2 cellular contexts compared by ENCODE assay signal in the genomic region with DNA sequence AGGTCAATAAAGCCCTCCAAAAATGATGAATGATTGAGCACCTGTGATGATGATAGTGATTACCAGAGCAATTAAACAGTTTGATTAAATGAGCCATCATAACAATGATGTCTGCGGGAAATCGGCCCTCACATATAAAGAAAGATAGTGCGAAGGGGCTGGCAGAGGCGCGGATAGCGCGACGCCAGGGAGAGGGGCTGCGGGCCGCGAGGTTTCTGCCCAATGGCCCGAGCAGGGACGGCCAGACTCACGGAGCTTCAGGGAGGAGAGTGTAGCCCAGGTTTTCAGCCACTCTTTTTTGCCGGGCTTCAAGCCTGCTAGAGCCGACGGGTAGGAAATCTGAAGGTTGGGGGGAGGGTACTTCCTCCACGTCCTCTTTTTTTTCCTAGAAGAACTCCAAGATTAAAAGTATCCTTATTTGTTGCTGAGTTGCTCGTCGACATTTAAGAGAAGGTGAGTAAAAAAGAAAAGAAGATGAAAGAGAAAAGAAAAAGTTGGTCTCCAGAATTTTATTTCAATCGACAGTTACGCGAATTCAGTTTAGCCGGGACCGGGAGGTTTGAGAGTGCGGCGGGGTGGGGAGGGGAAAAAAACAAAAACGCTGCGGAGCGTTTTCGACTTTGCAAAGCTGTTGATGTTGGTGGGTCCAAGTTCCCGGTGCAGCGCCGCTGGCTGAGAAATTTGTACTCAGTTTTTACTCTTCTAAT.
TF ChIP-seq lines count a peak whose summit lies in the region.

No MANE protein-coding gene starts in this region.

TF ChIP-seq in A549, 52 proteins besides CTCF, POLR2A, EP300 and RAD21:
- TF ChIP-seq CBX8 (IDR thresholded peaks at IDR 0.05) (no peak), BHLHE40 (IDR thresholded peaks at IDR 0.05; ENCODE audit: low read depth, low read length) (no peak)
- TF ChIP-seq, protein P1, sequence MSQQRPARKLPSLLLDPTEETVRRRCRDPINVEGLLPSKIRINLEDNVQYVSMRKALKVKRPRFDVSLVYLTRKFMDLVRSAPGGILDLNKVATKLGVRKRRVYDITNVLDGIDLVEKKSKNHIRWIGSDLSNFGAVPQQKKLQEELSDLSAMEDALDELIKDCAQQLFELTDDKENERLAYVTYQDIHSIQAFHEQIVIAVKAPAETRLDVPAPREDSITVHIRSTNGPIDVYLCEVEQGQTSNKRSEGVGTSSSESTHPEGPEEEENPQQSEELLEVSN (IDR thresholded peaks at IDR 0.05; ENCODE audit: borderline replicate concordance, low read depth), result no peak
TF ChIP-seq in A549: peak in this region for 0.

TF ChIP-seq in HepG2, 621 proteins besides CTCF, POLR2A, EP300 and RAD21:
- TF ChIP-seq PHB2 (IDR thresholded peaks at IDR 0.05; ENCODE audit: partially characterized antibody) (no peak), NR2F2 (IDR thresholded peaks at IDR 0.05; ENCODE audit: borderline replicate concordance, low read depth) (no peak), ZMYM4 (CRISPR knock-in tag; IDR thresholded peaks at IDR 0.05) (no peak), EZH2 (conservative IDR thresholded peaks at IDR 0.05; ENCODE audit: low read depth, low read length) (0 out of 2 replicates have a peak, but pooled peaks have one; percentile 57), CBX2 (IDR thresholded peaks at IDR 0.05; ENCODE audit: low read depth, low read length) (no peak), CBX2 (CRISPR knock-in tag; IDR thresholded peaks at IDR 0.05; ENCODE audit: low read depth) (no peak), ZNF207 (IDR thresholded peaks at IDR 0.05; ENCODE audit: borderline replicate concordance) (no peak)
TF ChIP-seq in HepG2: peak in this region for 1.
